Comparison of ENCODE assay signal across 21 cellular contexts in genomic region chr2:28944535-28944934, GRCh38. TPM values are rescaled to one million over a fixed set of nuclear protein-coding genes. Genes with fewer than 3 reads are reported as not detected.
"Had no signal": no experiment of that assay in that cellular context is flagged by ENCODE, and none has a peak within 500 bp of the region (broad histone marks: within the 10 kb centered on the region; RNA-seq: fewer than 3 reads in every experiment).

No MANE protein-coding gene starts in this region.

- H3K27ac Mint-ChIP-seq: memory B cell; mesothelial cell of epicardium; natural killer cell; stimulated activated memory B cell treated with anti-CD40 and anti-IgM and Interleukin-4, amounts not matched to agents 10 μg/mL and 1 μg/mL and 100 μg/mL, for 72 hours had no signal

- ATAC-seq: gastroesophageal sphincter; left cardiac atrium; lower lobe of right lung; natural killer cell; pancreas; right cardiac atrium; stimulated activated memory B cell treated with anti-CD40 and anti-IgM and Interleukin-4, amounts not matched to agents 10 μg/mL and 1 μg/mL and 100 μg/mL, for 72 hours; stimulated activated naive CD8-positive, alpha-beta T cell treated with anti-CD3 and anti-CD28 coated beads, Interleukin-15, amount 100 ng/mL, for 72 hours had no signal

- H3K4me3 Mint-ChIP-seq: memory B cell; mesothelial cell of epicardium; natural killer cell; stimulated activated memory B cell treated with anti-CD40 and anti-IgM and Interleukin-4, amounts not matched to agents 10 μg/mL and 1 μg/mL and 100 μg/mL, for 72 hours; stimulated activated naive CD8-positive, alpha-beta T cell treated with anti-CD3 and anti-CD28 coated beads, Interleukin-15, amount 100 ng/mL, for 72 hours had no signal

- H3K4me1 Mint-ChIP-seq: memory B cell; mesothelial cell of epicardium; natural killer cell; stimulated activated memory B cell treated with anti-CD40 and anti-IgM and Interleukin-4, amounts not matched to agents 10 μg/mL and 1 μg/mL and 100 μg/mL, for 72 hours had no signal

- H3K9me3 Mint-ChIP-seq: natural killer cell; stimulated activated memory B cell treated with anti-CD40 and anti-IgM and Interleukin-4, amounts not matched to agents 10 μg/mL and 1 μg/mL and 100 μg/mL, for 72 hours had no signal

- H3K27me3 Mint-ChIP-seq: memory B cell; progenitor cell of endocrine pancreas; stimulated activated memory B cell treated with anti-CD40 and anti-IgM and Interleukin-4, amounts not matched to agents 10 μg/mL and 1 μg/mL and 100 μg/mL, for 72 hours; stimulated activated naive CD8-positive, alpha-beta T cell treated with anti-CD3 and anti-CD28 coated beads, Interleukin-15, amount 100 ng/mL, for 72 hours had no signal

- DNase-seq: colonic mucosa; dermis blood vessel endothelial cell; esophagus squamous epithelium; foreskin fibroblast; kidney; left cardiac atrium; left ventricle myocardium inferior; lower lobe of right lung; natural killer cell; occipital lobe; pancreas; right cardiac atrium; stimulated activated CD4-positive, alpha-beta T cell treated with anti-CD3 and anti-CD28 coated beads, Interleukin-4, amount 100 ng/mL, for 1 hour; stimulated activated naive CD8-positive, alpha-beta T cell treated with anti-CD3 and anti-CD28 coated beads, Interleukin-15, amount 100 ng/mL, for 72 hours; testis had no signal

RNA-seq across cellular contexts. Expression of gene TOGARAM2, which starts 36.6 kb away (rescaled TPM):
- total RNA-seq: dermis blood vessel endothelial cell, epithelial cell of proximal tubule had no signal
